In the genomic region with DNA sequence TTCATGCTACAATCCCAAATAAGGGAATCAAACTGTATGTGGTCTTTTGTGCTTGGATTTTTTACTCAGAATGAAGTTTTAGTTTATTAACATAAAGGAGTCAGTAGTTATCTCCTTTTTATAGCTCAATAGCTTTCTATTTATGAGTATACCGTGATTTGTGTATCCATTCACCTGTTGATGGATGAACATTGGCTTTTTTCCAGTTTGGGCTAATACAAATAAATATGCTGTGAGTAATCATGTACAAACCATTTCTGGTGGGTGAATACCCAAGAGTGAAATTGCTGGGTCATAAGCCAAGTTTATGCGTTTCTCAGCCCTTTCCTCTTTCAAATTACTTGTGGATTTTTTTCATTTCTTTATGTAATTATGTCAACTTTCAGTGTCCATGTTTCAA, we compare ENCODE assay signal across 21 cellular contexts.
"Had no signal": no experiment of that assay in that cellular context is flagged by ENCODE, and none has a peak within 500 bp of the region (broad histone marks: within the 10 kb centered on the region; RNA-seq: fewer than 3 reads in every experiment).

No MANE protein-coding gene starts in this region.

- DNase-seq: activated CD4-positive, alpha-beta T cell treated with anti-CD3 and anti-CD28 coated beads for 4 hours; activated CD8-positive, alpha-beta memory T cell treated with anti-CD3 and anti-CD28 coated beads, Interleukin-2, amount 50 U/mL, for 4 hours; activated CD8-positive, alpha-beta T cell treated with anti-CD3 and anti-CD28 coated beads, Interleukin-2, amount 10 ng/mL, durations not matched to agents 7 days and 5 days; activated effector memory CD4-positive, alpha-beta T cell treated with anti-CD3 and anti-CD28 coated beads, Interleukin-2, amount 50 U/mL, for 16 hours; activated T-cell treated with anti-CD3 and anti-CD28 coated beads, Interleukin-2, amount 50 U/mL, for 48 hours; adrenal gland; brain microvascular endothelial cell; cerebellar nuclear complex; effector CD8-positive, alpha-beta T cell; heart right ventricle; left colon; midbrain; retina; stimulated activated CD4-positive, alpha-beta T cell treated with anti-CD3 and anti-CD28 coated beads, Interleukin-2, amount 100 ng/mL, for 48 hours; thyroid gland; uterus had no signal

- H3K27ac ChIP-seq: adrenal gland, brain microvascular endothelial cell, gastroesophageal sphincter, heart right ventricle, thyroid gland, uterus had no signal

- H3K36me3 ChIP-seq: adrenal gland, brain microvascular endothelial cell, gastroesophageal sphincter, heart right ventricle, thyroid gland, uterus had no signal

- FAIRE-seq: TTC549 had no signal

- H3K4me1 ChIP-seq: adrenal gland, gastroesophageal sphincter, thyroid gland, uterus had no signal

- H3K9me3 ChIP-seq: adrenal gland, gastroesophageal sphincter, heart right ventricle, thyroid gland, uterus had no signal

- H3K4me3 ChIP-seq: adrenal gland, gastroesophageal sphincter, heart right ventricle, lung, thyroid gland, uterus had no signal

- ATAC-seq: activated CD8-positive, alpha-beta T cell treated with anti-CD3 and anti-CD28 coated beads, Interleukin-2, amount 10 ng/mL, durations not matched to agents 7 days and 5 days; gastroesophageal sphincter; heart right ventricle; stimulated activated memory B cell treated with anti-CD40 and anti-IgM and Interleukin-4, amounts not matched to agents 10 μg/mL and 1 μg/mL and 100 μg/mL, for 72 hours; WTC11 had no signal

- H3K27me3 ChIP-seq: adrenal gland, brain microvascular endothelial cell, gastroesophageal sphincter, heart right ventricle, thyroid gland, uterus had no signal
